In genomic region chr14:74835607-74836250, GRCh38 we compare ENCODE assay signal across 1 cellular context.
TF ChIP-seq lines count a peak whose summit lies in the region.

No MANE protein-coding gene starts in this region.

TF ChIP-seq in endothelial cell of umbilical vein, 7 proteins besides CTCF, POLR2A, EP300 and RAD21:
- no peak for TF ChIP-seq EZH2 (IDR thresholded peaks at IDR 0.05; ENCODE audit: borderline replicate concordance, low read depth, low read length, severe bottlenecking)
- TF ChIP-seq JUN (IDR thresholded peaks at IDR 0.05; ENCODE audit: borderline replicate concordance, insufficient read depth, insufficient read length, low read depth): no peak
- TF ChIP-seq GATA2 (IDR thresholded peaks at IDR 0.05; ENCODE audit: insufficient read depth, insufficient read length, low read depth, low read length): no peak
- TF ChIP-seq MAX (IDR thresholded peaks at IDR 0.05; ENCODE audit: insufficient read depth, insufficient read length): no peak
- no peak for TF ChIP-seq MYC (IDR thresholded peaks at IDR 0.05; ENCODE audit: low read depth, low read length)
- TF ChIP-seq POLR2AphosphoS5 (IDR thresholded peaks at IDR 0.05; ENCODE audit: insufficient read depth, low read depth, low read length): no peak
- no peak for TF ChIP-seq FOS (IDR thresholded peaks at IDR 0.05; ENCODE audit: borderline replicate concordance, insufficient read depth, low read length)
